In genomic region chr2:3263487-3263886, GRCh38 we compare ENCODE assay signal across 20 cellular contexts.
"Had no signal": no experiment of that assay in that cellular context is flagged by ENCODE, and none has a peak within 500 bp of the region (broad histone marks: within the 10 kb centered on the region; RNA-seq: fewer than 3 reads in every experiment).

No MANE protein-coding gene starts in this region.

- H3K36me3 Mint-ChIP-seq: natural killer cell had no signal

- H3K36me3 ChIP-seq: heart right ventricle, lower lobe of right lung, ovary, sigmoid colon, upper lobe of left lung had no signal

- H3K9me3 Mint-ChIP-seq: natural killer cell; stimulated activated naive B cell treated with anti-CD40 and anti-IgM and Interleukin-4, amounts not matched to agents 10 μg/mL and 1 μg/mL and 100 μg/mL, for 72 hours had no signal

- H3K4me3 ChIP-seq: coronary artery, esophagus muscularis mucosa, gastroesophageal sphincter, heart right ventricle, lower lobe of right lung, ovary, sigmoid colon, stomach, tibial artery, upper lobe of left lung had no signal

- H3K9me3 ChIP-seq: esophagus muscularis mucosa, gastroesophageal sphincter, heart right ventricle, lower lobe of right lung, ovary, sigmoid colon, stomach, tibial artery, upper lobe of left lung had no signal

- H3K27ac ChIP-seq: coronary artery, esophagus muscularis mucosa, foreskin keratinocyte, gastroesophageal sphincter, heart right ventricle, lower lobe of right lung, ovary, sigmoid colon, stomach, tibial artery, upper lobe of left lung had no signal

- H3K27me3 ChIP-seq: esophagus muscularis mucosa, foreskin keratinocyte, gastroesophageal sphincter, heart right ventricle, ovary, sigmoid colon, stomach, tibial artery, upper lobe of left lung had no signal

- H3K27me3 Mint-ChIP-seq: stimulated activated naive B cell treated with anti-CD40 and anti-IgM and Interleukin-4, amounts not matched to agents 10 μg/mL and 1 μg/mL and 100 μg/mL, for 72 hours had no signal

- H3K4me1 ChIP-seq: esophagus muscularis mucosa, gastroesophageal sphincter, lower lobe of right lung, sigmoid colon, stomach, tibial artery, upper lobe of left lung had no signal

- DNase-seq: dermis blood vessel endothelial cell; effector memory CD4-positive, alpha-beta T cell; foreskin keratinocyte; heart right ventricle; hippocampal formation; kidney glomerular epithelial cell; left colon; left ventricle myocardium superior; lower lobe of right lung; natural killer cell; ovary; sigmoid colon; stimulated activated CD4-positive, alpha-beta T cell treated with anti-CD3 and anti-CD28 coated beads, Interleukin-4, amount 100 ng/mL, for 4 hours; stimulated activated naive B cell treated with anti-CD40 and anti-IgM and Interleukin-4, amounts not matched to agents 10 μg/mL and 1 μg/mL and 100 μg/mL, for 72 hours; stomach; tibial artery had no signal

- H3K4me3 Mint-ChIP-seq: natural killer cell; stimulated activated naive B cell treated with anti-CD40 and anti-IgM and Interleukin-4, amounts not matched to agents 10 μg/mL and 1 μg/mL and 100 μg/mL, for 72 hours had no signal
